ENCODE assay signal across 17 cellular contexts in genomic region chrX:116881961-116882360, GRCh38.
A peak's percentile ranks its signal among the peaks of the same experiment; 100 is the strongest.
DNase-seq lines count a peak whose midpoint lies in the region; ATAC-seq and TF ChIP-seq lines count a peak whose summit lies in the region.
"Had no signal": no experiment of that assay in that cellular context is flagged by ENCODE, and none has a peak within 500 bp of the region (broad histone marks: within the 10 kb centered on the region; RNA-seq: fewer than 3 reads in every experiment).

No MANE protein-coding gene starts in this region.

- peak; percentile 1 for DNase-seq in SIG-M5 treated with dmso at 0.1 percent for 504 hours (lab: John Stamatoyannopoulos, UW; ENCODE audit: unreplicated experiment)
- no peak for DNase-seq in SIG-M5 (lab: John Stamatoyannopoulos, UW)
- no peak for DNase-seq in left colon
- DNase-seq in mucosa of descending colon: peak in 1 of 3 donors; percentile 9
- DNase-seq in NCI-H446 (lab: John Stamatoyannopoulos, UW): no peak
- DNase-seq in stimulated activated naive CD4-positive, alpha-beta T cell (lab: John Stamatoyannopoulos, UW): no peak
- DNase-seq in NCI-H1105 (lab: John Stamatoyannopoulos, UW): no peak
- DNase-seq: AML-193; Calu3; CD4-positive, alpha-beta T cell; CD8-positive, alpha-beta T cell; DMS79 treated with DMSO at 0.1 percent for 48 hours; GDM1 had no signal

- no peak overlapping the region for H3K4me3 ChIP-seq in mucosa of descending colon
- H3K4me3 ChIP-seq: A549; BLaER1 treated with 17β-estradiol and CSF1 and Interleukin-3, amounts not matched to agents 10 nM and 100 nM; GM12878 had no signal

- TF ChIP-seq CTCF in mucosa of descending colon (IDR thresholded peaks at IDR 0.05): no peak

- H3K4me1 ChIP-seq in mucosa of descending colon (ENCODE audit: low read depth): no peaks in the 10 kb centered on the region
- H3K4me1 ChIP-seq: A549; BLaER1 treated with 17β-estradiol and CSF1 and Interleukin-3, amounts not matched to agents 10 nM and 100 nM; Caco-2 had no signal

- H3K36me3 ChIP-seq in mucosa of descending colon (ENCODE audit: low read depth): no peaks in the 10 kb centered on the region
- H3K36me3 ChIP-seq: BLaER1 treated with 17β-estradiol and CSF1 and Interleukin-3, amounts not matched to agents 10 nM and 100 nM had no signal

- ATAC-seq in left colon (peak; percentile 99), mucosa of descending colon (peak; percentile 79)
- ATAC-seq: A549; CD8-positive, alpha-beta T cell; GM12878 had no signal

- intact Hi-C loops in left colon (cut with DNase I, micrococcal nuclease) (no loop called here), mucosa of descending colon (cut with DNase I, micrococcal nuclease) (no loop called here)

- no peaks in the 10 kb centered on the region for H3K9me3 ChIP-seq in mucosa of descending colon
- H3K9me3 ChIP-seq: A549, Caco-2 had no signal
